38 cellular contexts compared by ENCODE assay signal in the genomic region with DNA sequence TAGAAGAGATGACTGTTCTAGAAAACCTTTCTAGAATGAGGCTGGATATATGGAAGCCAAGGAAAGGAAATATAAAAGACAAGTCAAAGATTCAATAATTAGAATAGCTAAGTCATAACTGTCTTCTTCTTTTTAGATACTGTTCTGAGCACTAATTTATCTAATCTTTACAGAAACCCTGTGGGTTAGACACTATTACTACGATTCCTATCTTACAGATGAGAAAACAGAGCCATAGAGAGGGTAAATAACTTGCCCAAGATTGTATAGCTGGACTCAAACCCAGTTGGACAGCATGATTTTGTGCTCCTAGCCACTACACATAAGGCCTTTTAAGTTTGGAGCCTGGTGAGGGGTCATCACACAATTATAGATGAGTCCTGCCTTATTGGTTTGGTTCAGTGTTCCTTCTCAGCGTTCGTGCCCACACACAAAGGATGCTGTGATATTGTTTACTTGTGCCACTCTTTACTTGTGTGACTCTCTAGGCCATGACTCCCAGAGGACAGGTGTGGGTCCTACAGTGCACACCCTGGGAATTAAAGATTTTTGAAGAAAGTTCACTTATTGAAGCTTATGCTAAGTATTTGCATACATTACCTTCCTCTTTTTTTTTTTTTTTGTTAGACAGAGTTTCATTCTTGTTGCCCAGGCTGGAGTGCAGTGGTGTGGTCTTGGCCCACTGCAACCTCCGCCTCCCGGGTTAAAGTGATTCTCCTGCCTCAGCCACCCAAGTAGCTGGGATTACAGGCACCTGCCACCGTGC.
"Had no signal": no experiment of that assay in that cellular context is flagged by ENCODE, and none has a peak within 500 bp of the region (broad histone marks: within the 10 kb centered on the region; RNA-seq: fewer than 3 reads in every experiment).

No MANE protein-coding gene starts in this region.

- H3K27ac Mint-ChIP-seq: activated CD4-positive, alpha-beta memory T cell treated with anti-CD3 and anti-CD28 coated beads, Interleukin-2, amount 10 ng/mL, durations not matched to agents 7 days and 5 days; activated CD8-positive, alpha-beta memory T cell treated with anti-CD3 and anti-CD28 coated beads, Interleukin-2, amount 10 ng/mL, durations not matched to agents 7 days and 5 days; activated naive CD4-positive, alpha-beta T cell treated with anti-CD3 and anti-CD28 coated beads, Interleukin-2, amount 10 ng/mL, durations not matched to agents 7 days and 5 days; activated naive CD8-positive, alpha-beta T cell; activated naive CD8-positive, alpha-beta T cell treated with anti-CD3 and anti-CD28 coated beads, Interleukin-2, amount 50 U/mL, for 24 hours; brain; T-cell; T-helper 17 cell; WTC11 had no signal

- H3K4me1 Mint-ChIP-seq: activated naive CD4-positive, alpha-beta T cell treated with anti-CD3 and anti-CD28 coated beads, Interleukin-2, amount 10 ng/mL, durations not matched to agents 7 days and 5 days; activated naive CD8-positive, alpha-beta T cell treated with anti-CD3 and anti-CD28 coated beads, Interleukin-2, amount 50 U/mL, for 24 hours had no signal

- H3K4me3 Mint-ChIP-seq: activated CD4-positive, alpha-beta memory T cell treated with anti-CD3 and anti-CD28 coated beads, Interleukin-2, amount 10 ng/mL, durations not matched to agents 7 days and 5 days; activated CD8-positive, alpha-beta memory T cell treated with anti-CD3 and anti-CD28 coated beads, Interleukin-2, amount 10 ng/mL, durations not matched to agents 7 days and 5 days; activated naive CD4-positive, alpha-beta T cell treated with anti-CD3 and anti-CD28 coated beads, Interleukin-2, amount 10 ng/mL, durations not matched to agents 7 days and 5 days; activated naive CD8-positive, alpha-beta T cell; activated naive CD8-positive, alpha-beta T cell treated with anti-CD3 and anti-CD28 coated beads, Interleukin-2, amount 50 U/mL, for 24 hours; brain; T-cell; T-helper 17 cell; WTC11 had no signal

- H3K36me3 Mint-ChIP-seq: activated CD8-positive, alpha-beta memory T cell treated with anti-CD3 and anti-CD28 coated beads, Interleukin-2, amount 10 ng/mL, durations not matched to agents 7 days and 5 days; activated naive CD4-positive, alpha-beta T cell treated with anti-CD3 and anti-CD28 coated beads, Interleukin-2, amount 10 ng/mL, durations not matched to agents 7 days and 5 days; activated naive CD8-positive, alpha-beta T cell; brain; T-cell; WTC11 had no signal

- H3K27me3 Mint-ChIP-seq: activated CD4-positive, alpha-beta memory T cell treated with anti-CD3 and anti-CD28 coated beads, Interleukin-2, amount 10 ng/mL, durations not matched to agents 7 days and 5 days; activated CD8-positive, alpha-beta memory T cell treated with anti-CD3 and anti-CD28 coated beads, Interleukin-2, amount 10 ng/mL, durations not matched to agents 7 days and 5 days; activated naive CD8-positive, alpha-beta T cell; activated naive CD8-positive, alpha-beta T cell treated with anti-CD3 and anti-CD28 coated beads, Interleukin-2, amount 50 U/mL, for 24 hours; brain; T-cell; T-helper 17 cell had no signal

- H3K27ac ChIP-seq: PC-9, RWPE1 had no signal

- H3K9me3 Mint-ChIP-seq: activated CD4-positive, alpha-beta memory T cell treated with anti-CD3 and anti-CD28 coated beads, Interleukin-2, amount 10 ng/mL, durations not matched to agents 7 days and 5 days; activated naive CD4-positive, alpha-beta T cell treated with anti-CD3 and anti-CD28 coated beads, Interleukin-2, amount 10 ng/mL, durations not matched to agents 7 days and 5 days; activated naive CD8-positive, alpha-beta T cell treated with anti-CD3 and anti-CD28 coated beads, Interleukin-2, amount 50 U/mL, for 24 hours; brain; T-cell; WTC11 had no signal

- H3K4me3 ChIP-seq: PC-9 had no signal

- ATAC-seq: activated CD8-positive, alpha-beta memory T cell treated with anti-CD3 and anti-CD28 coated beads, Interleukin-2, amount 10 ng/mL, durations not matched to agents 7 days and 5 days; activated naive CD8-positive, alpha-beta T cell treated with anti-CD3 and anti-CD28 coated beads, Interleukin-2, amount 50 U/mL, for 24 hours; Right ventricle myocardium inferior; SK-N-SH treated with all-trans-retinoic acid at 6 μM for 48 hours; T-cell; T-helper 17 cell; WTC11 had no signal

- DNase-seq: activated CD4-positive, alpha-beta memory T cell treated with anti-CD3 and anti-CD28 coated beads, Interleukin-2, amount 10 ng/mL, durations not matched to agents 7 days and 5 days; activated CD4-positive, alpha-beta T cell treated with anti-CD3 and anti-CD28 coated beads for 4 hours; activated CD4-positive, alpha-beta T cell treated with anti-CD3 and anti-CD28 coated beads, Interleukin-2, amount 50 U/mL, for 1 hour; activated CD4-positive, CD25-positive, alpha-beta regulatory T cell treated with anti-CD3 and anti-CD28 coated beads, Interleukin-2, amount 50 U/mL, for 72 hours; activated CD8-positive, alpha-beta memory T cell treated with anti-CD3 and anti-CD28 coated beads for 24 hours; activated CD8-positive, alpha-beta memory T cell treated with anti-CD3 and anti-CD28 coated beads, Interleukin-2, amount 10 ng/mL, durations not matched to agents 7 days and 5 days; activated CD8-positive, alpha-beta memory T cell treated with anti-CD3 and anti-CD28 coated beads, Interleukin-2, amount 50 U/mL, for 48 hours; activated effector memory CD4-positive, alpha-beta T cell treated with Interleukin-2 at 50 U/mL for 16 hours; activated naive CD4-positive, alpha-beta T cell treated with anti-CD3 and anti-CD28 coated beads, Interleukin-2, amount 10 ng/mL, durations not matched to agents 7 days and 5 days; activated naive CD8-positive, alpha-beta T cell treated with anti-CD3 and anti-CD28 coated beads, Interleukin-2, amount 50 U/mL, for 24 hours; activated T-cell treated with anti-CD3 and anti-CD28 coated beads, Interleukin-2, amount 50 U/mL, for 48 hours; anterior cingulate cortex; central memory CD4-positive, alpha-beta T cell; KG1; MM.1S; MV-4-11; NCI-H1092; NCI-H1417; NCI-H146; NCI-H187; NCI-H2029 treated with DMSO at 0.1 percent for 48 hours; NCI-H2107; NCI-H2171; NCI-H510A; NCI-H526; NCI-H748 treated with DMSO at 0.1 percent for 48 hours; NK-92 treated with Interleukin-12 subunit alpha and Interleukin-12 subunit beta, amount 100 ng/mL, for 24 hours; PC-9; SIG-M5; T-cell; T-helper 17 cell; T-helper 9 cell had no signal
